Comparison of ENCODE assay signal across 12 cellular contexts in genomic region chr10:71981024-71981867, GRCh38. TPM values are rescaled to one million over a fixed set of nuclear protein-coding genes. Genes with fewer than 3 reads are reported as not detected.
A peak's percentile ranks its signal among the peaks of the same experiment; 100 is the strongest.
DNase-seq lines count a peak whose midpoint lies in the region; ATAC-seq and TF ChIP-seq lines count a peak whose summit lies in the region.
"Had no signal": no experiment of that assay in that cellular context is flagged by ENCODE, and none has a peak within 500 bp of the region (broad histone marks: within the 10 kb centered on the region; RNA-seq: fewer than 3 reads in every experiment).

No MANE protein-coding gene starts in this region.

- H3K9me3 ChIP-seq in lung (ENCODE audit: control insufficient read depth in 2 of 2, insufficient read depth in 1 of 2, low read length in 1 of 2) = no peaks in the 10 kb centered on the region
- H3K9me3 ChIP-seq in effector memory CD4-positive, alpha-beta T cell (ENCODE audit: control insufficient read depth, low read length) = no peaks in the 10 kb centered on the region

- H3K27me3 ChIP-seq in lung (ENCODE audit: control insufficient read depth, insufficient read depth) = no peaks in the 10 kb centered on the region
- H3K27me3 ChIP-seq in effector memory CD4-positive, alpha-beta T cell (replicated peaks; ENCODE audit: control insufficient read depth, insufficient read depth, low read length, poor library complexity, severe bottlenecking) = no peaks in the 10 kb centered on the region

- peak overlapping the region; percentile 18 to 24 for H3K27ac ChIP-seq in lung (ENCODE audit: low read depth in 1 of 2, low read length in 1 of 2)
- H3K27ac ChIP-seq in effector memory CD4-positive, alpha-beta T cell (ENCODE audit: insufficient read depth, low read length, poor library complexity, severe bottlenecking) = no peak overlapping the region
- H3K27ac ChIP-seq: HL-60 had no signal

- no peak for ATAC-seq in lung (ENCODE audit: insufficient read depth, low FRiP score)
- ATAC-seq in GM19467 (IDR thresholded peaks at IDR 0.05; ENCODE audit: unreplicated experiment) = no peak

- H3K36me3 ChIP-seq in lung (ENCODE audit: control insufficient read depth in 2 of 2, insufficient read depth in 2 of 2, low read length in 2 of 2) = no peaks in the 10 kb centered on the region
- no peaks in the 10 kb centered on the region for H3K36me3 ChIP-seq in effector memory CD4-positive, alpha-beta T cell (ENCODE audit: control insufficient read depth, insufficient read depth, low read length)

- DNase-seq in LHCN-M2 (ENCODE audit: low read depth) (peak; percentile 71), choroid plexus epithelial cell (ENCODE audit: low read depth) (peak; percentile 45), lung (ENCODE audit: low spot score) (no peak), stromal cell of bone marrow (ENCODE audit: low read depth) (peak; percentile 54), amniotic stem cell (lab: John Stamatoyannopoulos, UW) (no peak), NCI-H226 (no peak)
- DNase-seq in effector memory CD4-positive, alpha-beta T cell = no peak
- DNase-seq: activated CD4-positive, alpha-beta memory T cell treated with anti-CD3 and anti-CD28 coated beads, Interleukin-2, amount 10 ng/mL, durations not matched to agents 7 days and 5 days; effector CD4-positive, alpha-beta T cell; NCI-H526 had no signal

- TF ChIP-seq CTCF in choroid plexus epithelial cell (conservative IDR thresholded peaks at IDR 0.05; ENCODE audit: low read depth, low read length) (no peak), lung (IDR thresholded peaks at IDR 0.05; ENCODE audit: control extremely low read depth, extremely low read depth) (no peak)

- WGBS in lung, 2 donors = 59 to 80% methylated on average over 14 of the region's 14 CpGs

- H3K4me1 ChIP-seq in lung (ENCODE audit: control insufficient read depth in 2 of 2, insufficient read depth in 2 of 2, low read length in 2 of 2) = peaks cover 32 to 46% of the 10 kb centered on the region in 2 donors
- H3K4me1 ChIP-seq in effector memory CD4-positive, alpha-beta T cell (ENCODE audit: control insufficient read depth, insufficient read depth, low read length, poor library complexity, severe bottlenecking) = no peaks in the 10 kb centered on the region

- H3K4me3 ChIP-seq in choroid plexus epithelial cell (ENCODE audit: low read depth, low read length) = no peak overlapping the region
- H3K4me3 ChIP-seq in lung = no peak overlapping the region
- H3K4me3 ChIP-seq in effector memory CD4-positive, alpha-beta T cell (ENCODE audit: insufficient read depth, low read depth, low read length, poor library complexity, severe bottlenecking) = no peak overlapping the region

RNA-seq across cellular contexts. Expression of gene CHST3, which starts 17.1 kb away (rescaled TPM):
- total RNA-seq in LHCN-M2 (2014; rRNA removed) (32.9 and 40.6 TPM in 2 replicates), lung (10 to 100 TPM; 10.7 to 13.7 TPM)
- 26.2 TPM for polyA plus RNA-seq in LHCN-M2 (2012)
- 1 to 10 TPM; 2.2 to 5.2 TPM for polyA plus RNA-seq in lung

Comparison
In these comparisons a context has a peak if more than half of its experiments do, and no peak if none do; other contexts are left out.
1. DNase-seq: peak in LHCN-M2 (single experiment), choroid plexus epithelial cell (single experiment) and stromal cell of bone marrow (single experiment); none in lung (single experiment), amniotic stem cell (single experiment), NCI-H226 (single experiment) and effector memory CD4-positive, alpha-beta T cell (0 of 3).